ENCODE assay signal across 1 cellular context in genomic region chr17:76353599-76354316, GRCh38.
TF ChIP-seq lines count a peak whose summit lies in the region.

A gene with protein sequence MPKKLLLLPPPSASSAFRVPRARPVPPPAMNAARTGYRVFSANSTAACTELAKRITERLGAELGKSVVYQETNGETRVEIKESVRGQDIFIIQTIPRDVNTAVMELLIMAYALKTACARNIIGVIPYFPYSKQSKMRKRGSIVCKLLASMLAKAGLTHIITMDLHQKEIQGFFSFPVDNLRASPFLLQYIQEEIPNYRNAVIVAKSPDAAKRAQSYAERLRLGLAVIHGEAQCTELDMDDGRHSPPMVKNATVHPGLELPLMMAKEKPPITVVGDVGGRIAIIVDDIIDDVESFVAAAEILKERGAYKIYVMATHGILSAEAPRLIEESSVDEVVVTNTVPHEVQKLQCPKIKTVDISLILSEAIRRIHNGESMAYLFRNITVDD (minus strand): TSS chr17:76353916. CDS start chr17:76353703, 213 bp downstream.

TF ChIP-seq in HepG2, 621 proteins besides CTCF, POLR2A, EP300 and RAD21 (continued from another document and continues in another):
- peak; percentile 84 for TF ChIP-seq MED8 (CRISPR knock-in tag; IDR thresholded peaks at IDR 0.05; ENCODE audit: insufficient replicate concordance)
- TF ChIP-seq ZNF431 (CRISPR knock-in tag; IDR thresholded peaks at IDR 0.05; ENCODE audit: borderline replicate concordance, low read depth) = 0 out of 2 replicates have a peak, but pooled peaks have one; percentile 37
- 0 out of 2 replicates have a peak, but pooled peaks have one; percentile 57 for TF ChIP-seq ZNF446 (CRISPR knock-in tag; IDR thresholded peaks at IDR 0.05)
- TF ChIP-seq ZBED4 (CRISPR knock-in tag; IDR thresholded peaks at IDR 0.05; ENCODE audit: borderline replicate concordance) = peak; percentile 67; the same call in 1 of the 2 replicates
- TF ChIP-seq RNF219 (CRISPR knock-in tag; IDR thresholded peaks at IDR 0.05) = no peak
- TF ChIP-seq ZGPAT (CRISPR knock-in tag; IDR thresholded peaks at IDR 0.05) = peak; percentile 99
- TF ChIP-seq AHDC1 (CRISPR knock-in tag; IDR thresholded peaks at IDR 0.05; ENCODE audit: borderline replicate concordance) = no peak; the same call in 1 of the 2 replicates
- 0 out of 2 replicates have a peak, but pooled peaks have one; percentile 34 for TF ChIP-seq ZNF616 (CRISPR knock-in tag; IDR thresholded peaks at IDR 0.05; ENCODE audit: low read depth)
- peak; percentile 59 for TF ChIP-seq ZNF589 (CRISPR knock-in tag; conservative IDR thresholded peaks at IDR 0.05)
- no peak for TF ChIP-seq TAF15 (IDR thresholded peaks at IDR 0.05; ENCODE audit: low read depth, low read length, poor library complexity, severe bottlenecking)
- no peak for TF ChIP-seq ZNF292 (CRISPR knock-in tag; IDR thresholded peaks at IDR 0.05; ENCODE audit: borderline replicate concordance, low read depth)
- peak; percentile 82; the same call in 1 of the 2 replicates for TF ChIP-seq ZNF773 (CRISPR knock-in tag; IDR thresholded peaks at IDR 0.05; ENCODE audit: borderline replicate concordance)
- TF ChIP-seq HOMEZ (CRISPR knock-in tag; IDR thresholded peaks at IDR 0.05; ENCODE audit: low read depth) = 0 out of 2 replicates have a peak, but pooled peaks have one; percentile 24
- TF ChIP-seq, protein P1, sequence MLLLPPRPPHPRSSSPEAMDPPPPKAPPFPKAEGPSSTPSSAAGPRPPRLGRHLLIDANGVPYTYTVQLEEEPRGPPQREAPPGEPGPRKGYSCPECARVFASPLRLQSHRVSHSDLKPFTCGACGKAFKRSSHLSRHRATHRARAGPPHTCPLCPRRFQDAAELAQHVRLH (CRISPR knock-in tag; IDR thresholded peaks at IDR 0.05; ENCODE audit: borderline replicate concordance, low read depth) = peak; percentile 93
- TF ChIP-seq U2AF1 (optimal IDR thresholded peaks at IDR 0.05; ENCODE audit: low read depth, low read length) = peak; percentile 98
- TF ChIP-seq ETV6 (CRISPR knock-in tag; conservative IDR thresholded peaks at IDR 0.05) = no peak; the same call in 1 of the 2 replicates
- no peak; the same call in 1 of the 2 replicates for TF ChIP-seq RARG (CRISPR knock-in tag; IDR thresholded peaks at IDR 0.05; ENCODE audit: low read depth)
- TF ChIP-seq, protein P2, sequence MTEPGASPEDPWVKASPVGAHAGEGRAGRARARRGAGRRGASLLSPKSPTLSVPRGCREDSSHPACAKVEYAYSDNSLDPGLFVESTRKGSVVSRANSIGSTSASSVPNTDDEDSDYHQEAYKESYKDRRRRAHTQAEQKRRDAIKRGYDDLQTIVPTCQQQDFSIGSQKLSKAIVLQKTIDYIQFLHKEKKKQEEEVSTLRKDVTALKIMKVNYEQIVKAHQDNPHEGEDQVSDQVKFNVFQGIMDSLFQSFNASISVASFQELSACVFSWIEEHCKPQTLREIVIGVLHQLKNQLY (CRISPR knock-in tag; IDR thresholded peaks at IDR 0.05) = peak; percentile 71; the same call in 1 of the 2 replicates
- TF ChIP-seq, protein P3, sequence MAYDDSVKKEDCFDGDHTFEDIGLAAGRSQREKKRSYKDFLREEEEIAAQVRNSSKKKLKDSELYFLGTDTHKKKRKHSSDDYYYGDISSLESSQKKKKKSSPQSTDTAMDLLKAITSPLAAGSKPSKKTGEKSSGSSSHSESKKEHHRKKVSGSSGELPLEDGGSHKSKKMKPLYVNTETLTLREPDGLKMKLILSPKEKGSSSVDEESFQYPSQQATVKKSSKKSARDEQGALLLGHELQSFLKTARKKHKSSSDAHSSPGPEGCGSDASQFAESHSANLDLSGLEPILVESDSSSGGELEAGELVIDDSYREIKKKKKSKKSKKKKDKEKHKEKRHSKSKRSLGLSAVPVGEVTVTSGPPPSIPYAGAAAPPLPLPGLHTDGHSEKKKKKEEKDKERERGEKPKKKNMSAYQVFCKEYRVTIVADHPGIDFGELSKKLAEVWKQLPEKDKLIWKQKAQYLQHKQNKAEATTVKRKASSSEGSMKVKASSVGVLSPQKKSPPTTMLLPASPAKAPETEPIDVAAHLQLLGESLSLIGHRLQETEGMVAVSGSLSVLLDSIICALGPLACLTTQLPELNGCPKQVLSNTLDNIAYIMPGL (CRISPR knock-in tag; IDR thresholded peaks at IDR 0.05; ENCODE audit: borderline replicate concordance in 1 of 2, low read depth in 1 of 2) = peak; percentile 91 to 95; a peak in 3 of 4 replicates
- TF ChIP-seq, protein P4, sequence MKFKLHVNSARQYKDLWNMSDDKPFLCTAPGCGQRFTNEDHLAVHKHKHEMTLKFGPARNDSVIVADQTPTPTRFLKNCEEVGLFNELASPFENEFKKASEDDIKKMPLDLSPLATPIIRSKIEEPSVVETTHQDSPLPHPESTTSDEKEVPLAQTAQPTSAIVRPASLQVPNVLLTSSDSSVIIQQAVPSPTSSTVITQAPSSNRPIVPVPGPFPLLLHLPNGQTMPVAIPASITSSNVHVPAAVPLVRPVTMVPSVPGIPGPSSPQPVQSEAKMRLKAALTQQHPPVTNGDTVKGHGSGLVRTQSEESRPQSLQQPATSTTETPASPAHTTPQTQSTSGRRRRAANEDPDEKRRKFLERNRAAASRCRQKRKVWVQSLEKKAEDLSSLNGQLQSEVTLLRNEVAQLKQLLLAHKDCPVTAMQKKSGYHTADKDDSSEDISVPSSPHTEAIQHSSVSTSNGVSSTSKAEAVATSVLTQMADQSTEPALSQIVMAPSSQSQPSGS (CRISPR knock-in tag; IDR thresholded peaks at IDR 0.05) = peak; percentile 90
- peak; percentile 55 for TF ChIP-seq ZNF768 (CRISPR knock-in tag; IDR thresholded peaks at IDR 0.05)
- TF ChIP-seq, protein P5, sequence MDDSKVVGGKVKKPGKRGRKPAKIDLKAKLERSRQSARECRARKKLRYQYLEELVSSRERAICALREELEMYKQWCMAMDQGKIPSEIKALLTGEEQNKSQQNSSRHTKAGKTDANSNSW (CRISPR knock-in tag; IDR thresholded peaks at IDR 0.05; ENCODE audit: borderline replicate concordance) = peak; percentile 90; the same call in 1 of the 2 replicates
- peak; percentile 36; the same call in 1 of the 2 replicates for TF ChIP-seq JUN (CRISPR knock-in tag; IDR thresholded peaks at IDR 0.05)
- TF ChIP-seq AHR (CRISPR knock-in tag; IDR thresholded peaks at IDR 0.05) = 0 out of 2 replicates have a peak, but pooled peaks have one; percentile 36
- peak; percentile 90; the same call in 1 of the 2 replicates for TF ChIP-seq ZFP82 (CRISPR knock-in tag; IDR thresholded peaks at IDR 0.05; ENCODE audit: borderline replicate concordance)
- TF ChIP-seq CBFB (CRISPR knock-in tag; IDR thresholded peaks at IDR 0.05) = peak; percentile 53
- no peak; the same call in 1 of the 2 replicates for TF ChIP-seq ZNF572 (CRISPR knock-in tag; IDR thresholded peaks at IDR 0.05)
